ENCODE assay signal across 21 cellular contexts in the genomic region with DNA sequence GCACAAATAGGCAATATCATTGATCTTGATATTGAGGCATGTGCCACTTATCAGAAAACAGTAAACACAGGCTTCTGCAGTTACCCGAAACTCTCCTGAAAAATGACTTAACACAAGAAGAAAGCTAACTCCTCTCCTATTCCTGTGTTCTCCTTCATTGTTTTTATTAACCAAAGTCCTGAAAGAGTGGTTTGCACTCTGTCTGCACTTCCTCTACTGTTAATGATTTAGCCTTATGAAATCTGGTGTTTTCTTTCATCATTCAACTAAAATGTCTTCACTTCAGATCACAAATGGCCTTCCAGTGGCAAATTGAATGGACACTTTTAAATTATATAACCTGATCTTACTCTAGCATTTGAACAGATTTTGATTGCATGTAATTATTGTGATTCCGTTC.
"Had no signal": no experiment of that assay in that cellular context is flagged by ENCODE, and none has a peak within 500 bp of the region (broad histone marks: within the 10 kb centered on the region; RNA-seq: fewer than 3 reads in every experiment).

No MANE protein-coding gene starts in this region.

- H3K36me3 ChIP-seq: cardiac muscle cell, left ventricle myocardium inferior, ovary, prostate gland, right atrium auricular region, thyroid gland, upper lobe of right lung had no signal

- H3K4me1 ChIP-seq: left ventricle myocardium inferior, prostate gland, right atrium auricular region, thyroid gland, upper lobe of right lung had no signal

- ATAC-seq: activated CD8-positive, alpha-beta T cell treated with anti-CD3 and anti-CD28 coated beads, Interleukin-2, amount 10 ng/mL, durations not matched to agents 7 days and 5 days; body of pancreas; natural killer cell; upper lobe of right lung had no signal

- DNase-seq: activated CD4-positive, alpha-beta T cell treated with anti-CD3 and anti-CD28 coated beads for 1 hour; activated CD4-positive, alpha-beta T cell treated with anti-CD3 and anti-CD28 coated beads, Interleukin-2, amount 50 U/mL, for 1 hour; activated CD8-positive, alpha-beta T cell treated with anti-CD3 and anti-CD28 coated beads, Interleukin-2, amount 10 ng/mL, durations not matched to agents 7 days and 5 days; activated gamma-delta T cell; anterior cingulate cortex; body of pancreas; dermis blood vessel endothelial cell; effector memory CD4-positive, alpha-beta T cell; foreskin melanocyte; kidney; left ventricle myocardium inferior; natural killer cell; ovary; stimulated activated CD4-positive, alpha-beta T cell treated with anti-CD3 and anti-CD28 coated beads, Interleukin-4, amount 100 ng/mL, for 24 hours; stimulated activated naive CD4-positive, alpha-beta T cell treated with Interleukin-2 at 50 U/mL for 16 hours; T-helper 9 cell; thyroid gland; upper lobe of right lung had no signal

- H3K4me3 ChIP-seq: body of pancreas, cardiac muscle cell, left ventricle myocardium inferior, ovary, prostate gland, right atrium auricular region, thyroid gland, upper lobe of right lung had no signal

- H3K27ac ChIP-seq: body of pancreas, cardiac muscle cell, left ventricle myocardium inferior, ovary, prostate gland, right atrium auricular region, thyroid gland, upper lobe of right lung had no signal

- H3K9me3 ChIP-seq: body of pancreas, left ventricle myocardium inferior, ovary, prostate gland, right atrium auricular region, thyroid gland, upper lobe of right lung had no signal

- H3K27me3 ChIP-seq: body of pancreas, cardiac muscle cell, ovary, right atrium auricular region, thyroid gland, upper lobe of right lung had no signal
